ENCODE assay signal across 11 cellular contexts in the genomic region with DNA sequence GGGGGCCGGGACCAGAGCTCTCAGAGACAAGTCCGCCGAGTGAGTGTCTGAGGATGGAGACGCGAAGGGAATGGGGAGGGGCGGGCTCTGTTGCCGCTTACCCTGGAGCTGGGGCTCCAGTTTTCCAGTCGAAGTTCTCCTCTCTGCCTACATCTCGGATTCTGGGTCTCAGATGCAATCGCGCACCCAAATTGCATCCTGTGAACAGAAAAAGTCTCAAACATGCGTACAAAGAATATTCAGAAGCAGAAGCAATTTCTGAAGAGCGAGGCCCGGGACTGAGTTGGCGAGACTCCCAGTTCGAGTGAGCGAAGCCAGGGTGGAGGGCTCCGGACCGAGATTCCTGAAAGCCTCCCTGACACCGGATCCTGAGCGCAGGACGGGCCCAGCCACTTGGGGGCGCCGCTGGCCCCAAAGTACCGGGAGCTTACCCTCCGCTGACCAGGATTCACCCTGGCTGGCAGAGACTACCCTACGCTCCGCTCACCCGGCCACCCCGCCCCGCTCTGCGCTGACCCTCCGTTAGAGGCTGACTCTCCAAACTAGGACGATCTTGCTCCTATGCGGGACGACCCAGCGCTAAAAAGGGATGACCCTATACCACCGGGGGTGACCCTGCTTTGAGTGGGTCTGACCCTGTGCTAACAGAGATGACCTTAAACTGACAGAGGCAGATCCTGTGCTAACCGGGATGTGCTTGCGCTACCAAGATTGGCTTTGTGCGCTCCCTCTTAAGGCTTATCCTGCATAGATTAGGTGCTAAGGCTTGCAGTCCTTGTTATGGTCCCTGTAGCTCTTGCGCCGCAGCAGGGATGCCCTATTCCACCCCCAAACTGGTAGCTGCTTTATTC. TPM values are rescaled to one million over a fixed set of nuclear protein-coding genes. Genes with fewer than 3 reads are reported as not detected.
DNase-seq lines count a peak whose midpoint lies in the region; ATAC-seq and TF ChIP-seq lines count a peak whose summit lies in the region.
"Had no signal": no experiment of that assay in that cellular context is flagged by ENCODE, and none has a peak within 500 bp of the region (broad histone marks: within the 10 kb centered on the region; RNA-seq: fewer than 3 reads in every experiment).

No MANE protein-coding gene starts in this region.

- H3K36me3 ChIP-seq in RWPE2 (ENCODE audit: low read depth), result no peaks in the 10 kb centered on the region
- H3K36me3 ChIP-seq in heart right ventricle, result no peaks in the 10 kb centered on the region
- no peaks in the 10 kb centered on the region for H3K36me3 ChIP-seq in thyroid gland
- H3K36me3 ChIP-seq: BLaER1 treated with 17β-estradiol and CSF1 and Interleukin-3, amounts not matched to agents 10 nM and 100 nM had no signal

- no peak overlapping the region for H3K27ac ChIP-seq in RWPE2 (ENCODE audit: poor library complexity, severe bottlenecking)
- H3K27ac ChIP-seq in heart right ventricle, result no peak overlapping the region
- no peak overlapping the region for H3K27ac ChIP-seq in thyroid gland
- H3K27ac ChIP-seq: BLaER1 treated with 17β-estradiol and CSF1 and Interleukin-3, amounts not matched to agents 10 nM and 100 nM had no signal

- no peaks in the 10 kb centered on the region for H3K9me3 Mint-ChIP-seq in activated CD4-positive, alpha-beta T cell treated with anti-CD3 and anti-CD28 coated beads for 36 hours (ENCODE audit: low read depth)
- no peaks in the 10 kb centered on the region for H3K9me3 Mint-ChIP-seq in activated CD4-positive, alpha-beta T cell treated with anti-CD3 and anti-CD28 coated beads, Interleukin-2, amount 10 ng/mL, durations not matched to agents 7 days and 5 days
- H3K9me3 Mint-ChIP-seq: T-cell had no signal

- TF ChIP-seq CTCF in RWPE2 (IDR thresholded peaks at IDR 0.05; ENCODE audit: poor library complexity, severe bottlenecking), result peak; percentile 31
- TF ChIP-seq CTCF in heart right ventricle (IDR thresholded peaks at IDR 0.05), result peak; percentile 13 to 62 (median 49)
- TF ChIP-seq CTCF in thyroid gland (IDR thresholded peaks at IDR 0.05), result peak in 2 of 6 experiments; percentile 11 to 19

- H3K4me3 Mint-ChIP-seq in activated CD4-positive, alpha-beta T cell treated with anti-CD3 and anti-CD28 coated beads for 36 hours, result no peak overlapping the region
- no peak overlapping the region for H3K4me3 Mint-ChIP-seq in activated CD4-positive, alpha-beta T cell treated with anti-CD3 and anti-CD28 coated beads, Interleukin-2, amount 10 ng/mL, durations not matched to agents 7 days and 5 days
- H3K4me3 Mint-ChIP-seq: T-cell had no signal

- peak; percentile 43 for DNase-seq in activated CD4-positive, alpha-beta T cell treated with anti-CD3 and anti-CD28 coated beads for 36 hours
- no peak for DNase-seq in activated CD4-positive, alpha-beta T cell treated with anti-CD3 and anti-CD28 coated beads, Interleukin-2, amount 10 ng/mL, durations not matched to agents 7 days and 5 days
- DNase-seq in RWPE2 (ENCODE audit: low spot score) (no peak), heart right ventricle (peak in 1 of 2 donors; percentile 40), thyroid gland (peak; percentile 34 to 35), SHP77 (lab: John Stamatoyannopoulos, UW) (no peak)
- no peak for DNase-seq in activated CD4-positive, alpha-beta T cell treated with anti-CD3 and anti-CD28 coated beads, Interleukin-2, amount 50 U/mL, for 4 hours
- DNase-seq: T-cell had no signal

- H3K27me3 Mint-ChIP-seq in activated CD4-positive, alpha-beta T cell treated with anti-CD3 and anti-CD28 coated beads for 36 hours, result peaks cover 70% of the 10 kb centered on the region
- peaks cover 40% of the 10 kb centered on the region for H3K27me3 Mint-ChIP-seq in activated CD4-positive, alpha-beta T cell treated with anti-CD3 and anti-CD28 coated beads, Interleukin-2, amount 10 ng/mL, durations not matched to agents 7 days and 5 days

- H3K36me3 Mint-ChIP-seq in activated CD4-positive, alpha-beta T cell treated with anti-CD3 and anti-CD28 coated beads for 36 hours (ENCODE audit: low read depth), result no peaks in the 10 kb centered on the region
- no peaks in the 10 kb centered on the region for H3K36me3 Mint-ChIP-seq in activated CD4-positive, alpha-beta T cell treated with anti-CD3 and anti-CD28 coated beads, Interleukin-2, amount 10 ng/mL, durations not matched to agents 7 days and 5 days (ENCODE audit: low read depth)
- H3K36me3 Mint-ChIP-seq: T-cell had no signal

- POLR2A ChIA-PET in activated CD4-positive, alpha-beta T cell treated with anti-CD3 and anti-CD28 coated beads for 36 hours (lab: Charles Lee), result no interaction called here
- POLR2A ChIA-PET in activated CD4-positive, alpha-beta T cell treated with anti-CD3 and anti-CD28 coated beads, Interleukin-2, amount 10 ng/mL, durations not matched to agents 7 days and 5 days (lab: Charles Lee), result no interaction called here

- no peak for TF ChIP-seq POLR2A in thyroid gland (IDR thresholded peaks at IDR 0.05)

- CTCF ChIA-PET in activated CD4-positive, alpha-beta T cell treated with anti-CD3 and anti-CD28 coated beads for 36 hours (lab: Charles Lee), result interaction anchor here (1.0 to 2.2 kb wide), 4 partner anchors 9 to 261 kb away, joined by 3 to 14 read pairs (median 4); a partner anchor contains a TSS
- CTCF ChIA-PET in activated CD4-positive, alpha-beta T cell treated with anti-CD3 and anti-CD28 coated beads, Interleukin-2, amount 10 ng/mL, durations not matched to agents 7 days and 5 days (lab: Charles Lee), result interaction anchor here (1.0 to 4.1 kb wide), 4 partner anchors 9 to 260 kb away, joined by 3 to 32 read pairs (median 6); a partner anchor contains a TSS

- H3K27me3 ChIP-seq in RWPE2 (ENCODE audit: insufficient read depth, poor library complexity, severe bottlenecking) (peaks cover 55% of the 10 kb centered on the region), heart right ventricle (peaks cover 19 to 99% (median 96%) of the 10 kb centered on the region in 7 donors), thyroid gland (peaks cover 36% of the 10 kb centered on the region)

- intact Hi-C loops in activated CD4-positive, alpha-beta T cell treated with anti-CD3 and anti-CD28 coated beads for 36 hours (cut with DNase I, micrococcal nuclease), result loop anchor here in 1 of 2 experiments (10.0 kb wide), 1 partner anchor 225 kb away; no protein-coding TSS in a partner anchor
- intact Hi-C loops in heart right ventricle (cut with DNase I), result loop anchor here in 2 of 10 donors (5.0 kb wide), 1 partner anchor 262 kb away; no protein-coding TSS in a partner anchor
- intact Hi-C loops in thyroid gland (cut with DNase I), result no loop called here

- H3K9me3 ChIP-seq in RWPE2 (ENCODE audit: severe bottlenecking) (no peaks in the 10 kb centered on the region), heart right ventricle (no peaks in the 10 kb centered on the region), thyroid gland (no peaks in the 10 kb centered on the region)
- H3K9me3 ChIP-seq: BLaER1 treated with 17β-estradiol and CSF1 and Interleukin-3, amounts not matched to agents 10 nM and 100 nM had no signal

- H3K4me1 Mint-ChIP-seq in activated CD4-positive, alpha-beta T cell treated with anti-CD3 and anti-CD28 coated beads for 36 hours, result peaks cover 8% of the 10 kb centered on the region
- H3K4me1 Mint-ChIP-seq in activated CD4-positive, alpha-beta T cell treated with anti-CD3 and anti-CD28 coated beads, Interleukin-2, amount 10 ng/mL, durations not matched to agents 7 days and 5 days, result peaks cover 6% of the 10 kb centered on the region

- ATAC-seq in activated CD4-positive, alpha-beta T cell treated with anti-CD3 and anti-CD28 coated beads for 36 hours, result no peak
- peak; percentile 31; the same call in 1 of the 3 replicates for ATAC-seq in RWPE2 (ENCODE audit: low read depth)
- peak in 7 of 8 donors; percentile 48 to 73 (median 64) for ATAC-seq in heart right ventricle
- ATAC-seq in HG03196 (IDR thresholded peaks at IDR 0.05; ENCODE audit: unreplicated experiment), result no peak

- H3K4me3 ChIP-seq in RWPE2 (ENCODE audit: severe bottlenecking) (no peak overlapping the region), heart right ventricle (no peak overlapping the region), thyroid gland (replicated peaks in 1 of 3) (no peak overlapping the region)
- H3K4me3 ChIP-seq: BLaER1 treated with 17β-estradiol and CSF1 and Interleukin-3, amounts not matched to agents 10 nM and 100 nM had no signal

- H3K27ac Mint-ChIP-seq in activated CD4-positive, alpha-beta T cell treated with anti-CD3 and anti-CD28 coated beads for 36 hours, result no peak overlapping the region
- H3K27ac Mint-ChIP-seq in activated CD4-positive, alpha-beta T cell treated with anti-CD3 and anti-CD28 coated beads, Interleukin-2, amount 10 ng/mL, durations not matched to agents 7 days and 5 days, result no peak overlapping the region
- H3K27ac Mint-ChIP-seq: T-cell had no signal

- 7 to 9% methylated on average over 43 of the region's 43 CpGs for WGBS in heart right ventricle, 2 donors
- 10 to 11% methylated on average over 24 to 31 of the region's 43 CpGs for WGBS in thyroid gland, 2 donors

- no peaks in the 10 kb centered on the region for H3K4me1 ChIP-seq in RWPE2 (ENCODE audit: insufficient read depth, poor library complexity, severe bottlenecking)
- peaks cover 2 to 11% (median 3%) of the 10 kb centered on the region in 9 donors for H3K4me1 ChIP-seq in heart right ventricle
- H3K4me1 ChIP-seq in thyroid gland, result peaks cover 0 to 3% of the 10 kb centered on the region in 2 donors

RNA-seq across cellular contexts. Expression of a gene that starts 12.1 kb away (rescaled TPM):
- under 1 TPM; 0.05 to 0.07 TPM for total RNA-seq in activated CD4-positive, alpha-beta T cell treated with anti-CD3 and anti-CD28 coated beads for 36 hours
- under 1 TPM; 0.15 to 0.20 TPM for total RNA-seq in activated CD4-positive, alpha-beta T cell treated with anti-CD3 and anti-CD28 coated beads, Interleukin-2, amount 10 ng/mL, durations not matched to agents 7 days and 5 days
- total RNA-seq in heart right ventricle, result under 1 TPM in 4 of 10 donors, not detected in 6; 0.05 to 0.14 (median 0.07) TPM
- polyA plus RNA-seq in heart right ventricle, result under 1 TPM in 1 of 2 donors, not detected in 1; 0.01 TPM
- under 1 TPM in 2 of 4 donors, not detected in 2; 0.11 to 0.54 TPM for total RNA-seq in thyroid gland

RNA-seq across cellular contexts. Expression of a gene that starts 33.8 kb away (rescaled TPM):
- not detected for total RNA-seq in activated CD4-positive, alpha-beta T cell treated with anti-CD3 and anti-CD28 coated beads for 36 hours
- total RNA-seq in activated CD4-positive, alpha-beta T cell treated with anti-CD3 and anti-CD28 coated beads, Interleukin-2, amount 10 ng/mL, durations not matched to agents 7 days and 5 days, result not detected
- not detected for total RNA-seq in heart right ventricle
- polyA plus RNA-seq in heart right ventricle, result under 1 TPM in 1 of 2 donors, not detected in 1; 0.03 TPM
- total RNA-seq in thyroid gland, result not detected
- total RNA-seq: skeletal muscle tissue had no signal

Comparison
In these comparisons a context has a peak if more than half of its experiments do, and no peak if none do; other contexts are left out.
1. DNase-seq: peak in activated CD4-positive, alpha-beta T cell treated with anti-CD3 and anti-CD28 coated beads for 36 hours (single experiment) and thyroid gland (2 of 2); none in activated CD4-positive, alpha-beta T cell treated with anti-CD3 and anti-CD28 coated beads, Interleukin-2, amount 10 ng/mL, durations not matched to agents 7 days and 5 days (single experiment), RWPE2 (single experiment), SHP77 (0 of 2) and activated CD4-positive, alpha-beta T cell treated with anti-CD3 and anti-CD28 coated beads, Interleukin-2, amount 50 U/mL, for 4 hours (0 of 2).
2. ATAC-seq: peak in RWPE2 (single experiment) and heart right ventricle (7 of 8); none in activated CD4-positive, alpha-beta T cell treated with anti-CD3 and anti-CD28 coated beads for 36 hours (single experiment) and HG03196 (single experiment).